In genomic region chr7:51290702-51291290, GRCh38 we compare ENCODE assay signal across 19 cellular contexts. TPM values are rescaled to one million over a fixed set of nuclear protein-coding genes. Genes with fewer than 3 reads are reported as not detected.
DNase-seq lines count a peak whose midpoint lies in the region; ATAC-seq and TF ChIP-seq lines count a peak whose summit lies in the region.
"Had no signal": no experiment of that assay in that cellular context is flagged by ENCODE, and none has a peak within 500 bp of the region (broad histone marks: within the 10 kb centered on the region; RNA-seq: fewer than 3 reads in every experiment).

No MANE protein-coding gene starts in this region.

- no peak overlapping the region for H3K4me3 ChIP-seq in gastrocnemius medialis
- H3K4me3 ChIP-seq: BLaER1 treated with 17β-estradiol and CSF1 and Interleukin-3, amounts not matched to agents 10 nM and 100 nM; neural progenitor cell; PC-9 had no signal

- H3K4me1 Mint-ChIP-seq in activated T-helper 17 cell treated with anti-CD3 and anti-CD28 coated beads, Interleukin-2, amount 50 U/mL, for 72 hours, result no peaks in the 10 kb centered on the region
- H3K4me1 Mint-ChIP-seq: activated CD4-positive, alpha-beta T cell treated with anti-CD3 and anti-CD28 coated beads, Interleukin-2, amount 10 ng/mL, durations not matched to agents 24 days and 14 days had no signal

- TF ChIP-seq CTCF in gastrocnemius medialis (IDR thresholded peaks at IDR 0.05 in 4 of 5, conservative IDR thresholded peaks at IDR 0.05 in 1 of 5), result no peak

- no peaks in the 10 kb centered on the region for H3K9me3 ChIP-seq in gastrocnemius medialis
- H3K9me3 ChIP-seq: BLaER1 treated with 17β-estradiol and CSF1 and Interleukin-3, amounts not matched to agents 10 nM and 100 nM had no signal

- no peak for ATAC-seq in activated T-helper 17 cell treated with anti-CD3 and anti-CD28 coated beads, Interleukin-2, amount 50 U/mL, for 72 hours (replicated peaks)
- ATAC-seq in gastrocnemius medialis (no peak), HG02870 (IDR thresholded peaks at IDR 0.05; ENCODE audit: unreplicated experiment) (no peak), GM21515 (IDR thresholded peaks at IDR 0.05; ENCODE audit: unreplicated experiment) (no peak)
- ATAC-seq: foreskin keratinocyte had no signal

- H3K27ac Mint-ChIP-seq in activated T-helper 17 cell treated with anti-CD3 and anti-CD28 coated beads, Interleukin-2, amount 50 U/mL, for 72 hours, result peak overlapping the region; percentile 45
- H3K27ac Mint-ChIP-seq: activated CD4-positive, alpha-beta T cell treated with anti-CD3 and anti-CD28 coated beads, Interleukin-2, amount 10 ng/mL, durations not matched to agents 24 days and 14 days; neural progenitor cell had no signal

- peaks cover 39 to 57% of the 10 kb centered on the region in 2 donors for H3K4me1 ChIP-seq in gastrocnemius medialis
- H3K4me1 ChIP-seq: foreskin keratinocyte had no signal

- peaks cover 13% of the 10 kb centered on the region for H3K27me3 Mint-ChIP-seq in activated T-helper 17 cell treated with anti-CD3 and anti-CD28 coated beads, Interleukin-2, amount 50 U/mL, for 72 hours

- peak overlapping the region; percentile 85 for H3K27ac ChIP-seq in layer of hippocampus (ENCODE audit: low read depth, low read length)
- H3K27ac ChIP-seq in gastrocnemius medialis, result peak overlapping the region; percentile 79 to 88 (median 84)
- H3K27ac ChIP-seq: BLaER1 treated with 17β-estradiol and CSF1 and Interleukin-3, amounts not matched to agents 10 nM and 100 nM; foreskin keratinocyte; neural progenitor cell; PC-9 had no signal

- no peak for TF ChIP-seq POLR2A in gastrocnemius medialis (IDR thresholded peaks at IDR 0.05)

- intact Hi-C loops in gastrocnemius medialis (cut with DNase I; ENCODE audit: low total_unique reads), result no loop called here

- H3K9me3 Mint-ChIP-seq in activated T-helper 17 cell treated with anti-CD3 and anti-CD28 coated beads, Interleukin-2, amount 50 U/mL, for 72 hours, result no peaks in the 10 kb centered on the region
- H3K9me3 Mint-ChIP-seq: activated CD4-positive, alpha-beta T cell treated with anti-CD3 and anti-CD28 coated beads, Interleukin-2, amount 10 ng/mL, durations not matched to agents 24 days and 14 days; neural progenitor cell had no signal

- in situ Hi-C loops in G401 (cut with HindIII; ENCODE audit: low sequenced_read_pairs) (no loop called here), gastrocnemius medialis (cut with MboI; ENCODE audit: low sequenced_read_pairs in 4 of 4) (no loop called here)

- H3K4me3 Mint-ChIP-seq in activated T-helper 17 cell treated with anti-CD3 and anti-CD28 coated beads, Interleukin-2, amount 50 U/mL, for 72 hours, result no peak overlapping the region
- H3K4me3 Mint-ChIP-seq: activated CD4-positive, alpha-beta T cell treated with anti-CD3 and anti-CD28 coated beads, Interleukin-2, amount 10 ng/mL, durations not matched to agents 24 days and 14 days; neural progenitor cell had no signal

- H3K36me3 ChIP-seq in gastrocnemius medialis, result no peaks in the 10 kb centered on the region
- H3K36me3 ChIP-seq: BLaER1 treated with 17β-estradiol and CSF1 and Interleukin-3, amounts not matched to agents 10 nM and 100 nM; neural progenitor cell had no signal

- DNase-seq in G401 (ENCODE audit: low spot score) (peak; percentile 49), gastrocnemius medialis (no peak), NCI-H524 (lab: John Stamatoyannopoulos, UW) (no peak), NOMO-1 (lab: John Stamatoyannopoulos, UW; ENCODE audit: unreplicated experiment in 2 of 2) (no peak)
- DNase-seq: activated CD4-positive, alpha-beta T cell treated with anti-CD3 and anti-CD28 coated beads, Interleukin-2, amount 10 ng/mL, durations not matched to agents 24 days and 14 days; activated effector memory CD4-positive, alpha-beta T cell treated with Interleukin-2 at 50 U/mL for 16 hours; Calu3; dermis blood vessel endothelial cell; foreskin keratinocyte; MM.1S; NCI-H2171; PC-9 had no signal

- no peaks in the 10 kb centered on the region for H3K36me3 Mint-ChIP-seq in activated T-helper 17 cell treated with anti-CD3 and anti-CD28 coated beads, Interleukin-2, amount 50 U/mL, for 72 hours (ENCODE audit: low read depth)
- H3K36me3 Mint-ChIP-seq: neural progenitor cell had no signal

- H3K27me3 ChIP-seq in layer of hippocampus (ENCODE audit: control insufficient read depth, insufficient read depth, low read length) (no peaks in the 10 kb centered on the region), gastrocnemius medialis (no peaks in the 10 kb centered on the region)
- H3K27me3 ChIP-seq: BLaER1 treated with 17β-estradiol and CSF1 and Interleukin-3, amounts not matched to agents 10 nM and 100 nM; foreskin keratinocyte; neural progenitor cell had no signal

RNA-seq across cellular contexts. Expression of gene COBL, which starts 25.8 kb away (rescaled TPM):
- total RNA-seq in G401 (2014; rRNA removed; shearing (Covaris generic)), result not detected in 2 replicates
- not detected for total RNA-seq in activated T-helper 17 cell treated with anti-CD3 and anti-CD28 coated beads, Interleukin-2, amount 50 U/mL, for 72 hours
- 100 to 1,000 TPM in 2 of 4 donors, 10 to 100 TPM in 2; 82.1 to 170 (median 124) TPM for total RNA-seq in gastrocnemius medialis
- total RNA-seq: activated CD4-positive, alpha-beta T cell treated with anti-CD3 and anti-CD28 coated beads, Interleukin-2, amount 10 ng/mL, durations not matched to agents 24 days and 14 days; T-helper 1 cell treated with Interleukin-12 subunit alpha and Interleukin-12 subunit beta and Interleukin-4 antibody, amounts not matched to agents 30 ng/mL and 1 ng/mL, for 36 hours had no signal

Comparison
In these comparisons a context has a peak if more than half of its experiments do, and no peak if none do; other contexts are left out.
1. RNA of gene COBL, which starts 25.8 kb away (total RNA-seq): 82.1 to 170 TPM in gastrocnemius medialis; not detected in G401 and not detected in activated T-helper 17 cell treated with anti-CD3 and anti-CD28 coated beads, Interleukin-2, amount 50 U/mL, for 72 hours; every median in the first group is over 10 times any median in the second.